Comparison of ENCODE assay signal across 25 cellular contexts in genomic region chr4:48015216-48015615, GRCh38. TPM values are rescaled to one million over a fixed set of nuclear protein-coding genes. Genes with fewer than 3 reads are reported as not detected.
DNase-seq lines count a peak whose midpoint lies in the region; ATAC-seq, FAIRE-seq and TF ChIP-seq lines count a peak whose summit lies in the region.
"Had no signal": no experiment of that assay in that cellular context is flagged by ENCODE, and none has a peak within 500 bp of the region (broad histone marks: within the 10 kb centered on the region; RNA-seq: fewer than 3 reads in every experiment).

No MANE protein-coding gene starts in this region.

- H3K23ac ChIP-seq in neuronal stem cell (ENCODE audit: low read depth, low read length, poor library complexity), result no peak overlapping the region

- no peak for TF ChIP-seq POLR2A in GM12878 (IDR thresholded peaks at IDR 0.05; ENCODE audit: low read depth, low read length)

- H3K4me3 Mint-ChIP-seq in type B pancreatic cell, result peak overlapping the region; percentile 88
- no peak overlapping the region for H3K4me3 Mint-ChIP-seq in activated T-helper 1 cell treated with anti-CD3 and anti-CD28 coated beads, Interleukin-12 subunit alpha, Interleukin-12 subunit beta, Interleukin-2, Interleukin-4 antibody, amounts not matched to agents 30 ng/mL and 10 ng/mL and 1 ng/mL, durations not matched to agents 14 hours and 24 hours and 36 hours

- H3K36me3 ChIP-seq in HUES6 (ENCODE audit: control insufficient read depth, insufficient read depth, low read length), result peaks cover 5% of the 10 kb centered on the region; the same call in 1 of the 2 replicates
- no peaks in the 10 kb centered on the region for H3K36me3 ChIP-seq in GM12878 (ENCODE audit: control insufficient read depth in 2 of 2, insufficient read depth in 2 of 2, low read length in 1 of 2)
- no peaks in the 10 kb centered on the region for H3K36me3 ChIP-seq in keratinocyte (ENCODE audit: control insufficient read depth in 2 of 2, extremely low read depth in 1 of 2, insufficient read depth in 2 of 2, low read length in 2 of 2)
- no peaks in the 10 kb centered on the region for H3K36me3 ChIP-seq in neuronal stem cell (replicated peaks in 1 of 2; ENCODE audit: control insufficient read depth in 2 of 2, insufficient read depth in 2 of 2, low read length in 2 of 2)
- H3K36me3 ChIP-seq: cardiac muscle cell, gastroesophageal sphincter, pancreas had no signal

- no peak for TF ChIP-seq CTCF in GM12878 (IDR thresholded peaks at IDR 0.05 in 2 of 3, conservative IDR thresholded peaks at IDR 0.05 in 1 of 3; ENCODE audit: control insufficient read depth in 2 of 3, extremely low read depth in 1 of 3, insufficient read depth in 1 of 3, low read depth in 3 of 3, low read length in 3 of 3)
- TF ChIP-seq CTCF in keratinocyte (optimal IDR thresholded peaks at IDR 0.05 in 1 of 3, IDR thresholded peaks at IDR 0.05 in 1 of 3, conservative IDR thresholded peaks at IDR 0.05 in 1 of 3; ENCODE audit: extremely low read depth in 1 of 3, insufficient read depth in 2 of 3, low read length in 3 of 3), result no peak
- TF ChIP-seq CTCF in type B pancreatic cell (conservative IDR thresholded peaks at IDR 0.05), result no peak

- H3K9me3 ChIP-seq in HUES6 (ENCODE audit: control insufficient read depth, insufficient read depth, low read depth, low read length) (peaks cover 3% of the 10 kb centered on the region; the same call in 1 of the 2 replicates), GM12878 (replicated peaks; ENCODE audit: control insufficient read depth, insufficient read depth, low read length) (no peaks in the 10 kb centered on the region; the same call in 1 of the 3 replicates), keratinocyte (ENCODE audit: control insufficient read depth, low read depth, low read length) (no peaks in the 10 kb centered on the region), neuronal stem cell (replicated peaks in 1 of 2; ENCODE audit: control insufficient read depth in 2 of 2, insufficient read depth in 1 of 2, low read depth in 1 of 2, low read length in 2 of 2) (no peaks in the 10 kb centered on the region)
- H3K9me3 ChIP-seq: gastroesophageal sphincter, pancreas, SK-N-SH had no signal

- H3K9me1 ChIP-seq in keratinocyte (ENCODE audit: control insufficient read depth, extremely low read depth, insufficient read depth, low read length), result no peaks in the 10 kb centered on the region

- H3K27me3 Mint-ChIP-seq in type B pancreatic cell, result peaks cover 12% of the 10 kb centered on the region
- peaks cover 28% of the 10 kb centered on the region for H3K27me3 Mint-ChIP-seq in activated T-helper 1 cell treated with anti-CD3 and anti-CD28 coated beads, Interleukin-12 subunit alpha, Interleukin-12 subunit beta, Interleukin-2, Interleukin-4 antibody, amounts not matched to agents 30 ng/mL and 10 ng/mL and 1 ng/mL, durations not matched to agents 14 hours and 24 hours and 36 hours (ENCODE audit: insufficient read depth)

- H4K20me1 ChIP-seq in GM12878 (ENCODE audit: control insufficient read depth, insufficient read depth) (no peaks in the 10 kb centered on the region), keratinocyte (ENCODE audit: control insufficient read depth, extremely low read depth, insufficient read depth, low read length) (no peaks in the 10 kb centered on the region)

- H3K9ac ChIP-seq in HUES6 (ENCODE audit: low read length), result no peak overlapping the region
- H3K9ac ChIP-seq in GM12878 (ENCODE audit: control insufficient read depth, insufficient read depth, low read length), result no peak overlapping the region
- H3K9ac ChIP-seq in keratinocyte (ENCODE audit: control insufficient read depth, extremely low read depth, insufficient read depth, low read length), result no peak overlapping the region
- H3K9ac ChIP-seq in neuronal stem cell (ENCODE audit: low read depth, low read length, poor library complexity), result no peak overlapping the region
- H3K9ac ChIP-seq: SK-N-SH had no signal

- H2AK5ac ChIP-seq in neuronal stem cell (ENCODE audit: low read depth, low read length), result no peak overlapping the region

- in situ Hi-C loops in GM12878 (cut with MboI), result no loop called here

- H2AFZ ChIP-seq in GM12878 (ENCODE audit: control insufficient read depth, low read depth, low read length) (no peak overlapping the region), keratinocyte (ENCODE audit: control insufficient read depth, low read length) (no peak overlapping the region), neuronal stem cell (ENCODE audit: low read length) (no peak overlapping the region)

- H3K27me3 ChIP-seq in HUES6 (ENCODE audit: control insufficient read depth, insufficient read depth, low read length) (peaks cover 17% of the 10 kb centered on the region), GM12878 (replicated peaks in 1 of 2; ENCODE audit: control insufficient read depth in 2 of 2, insufficient read depth in 2 of 2, low read length in 1 of 2) (no peaks in the 10 kb centered on the region; a peak in 1 of 4 replicates), keratinocyte (ENCODE audit: control insufficient read depth, extremely low read depth, insufficient read depth, low read length) (no peaks in the 10 kb centered on the region), neuronal stem cell (ENCODE audit: control insufficient read depth in 3 of 3, insufficient read depth in 3 of 3, low read depth in 1 of 3, low read length in 3 of 3) (peaks cover 0 to 30% (median 19%) of the 10 kb centered on the region in 3 experiments)
- H3K27me3 ChIP-seq: pancreas had no signal

- H3K4me1 ChIP-seq in HUES6 (ENCODE audit: control insufficient read depth, insufficient read depth, low read length) (peaks cover 16% of the 10 kb centered on the region; the same call in 1 of the 2 replicates), GM12878 (ENCODE audit: control insufficient read depth, insufficient read depth, low read length) (no peaks in the 10 kb centered on the region), keratinocyte (ENCODE audit: control insufficient read depth, extremely low read depth, insufficient read depth, low read length) (peaks cover 26% of the 10 kb centered on the region), neuronal stem cell (ENCODE audit: control insufficient read depth in 2 of 2, insufficient read depth in 1 of 2, low read depth in 1 of 2, low read length in 2 of 2) (peaks cover 0 to 4% of the 10 kb centered on the region in 2 donors)
- H3K4me1 ChIP-seq: pancreas had no signal

- SMC1A ChIA-PET in GM12878 (lab: Charles Lee; ENCODE audit: uncharacterized antibody, unreplicated experiment), result no interaction called here

- no peak overlapping the region for H3K4ac ChIP-seq in neuronal stem cell (ENCODE audit: low read length)

- RAD21 ChIA-PET in GM12878 (lab: Charles Lee; ENCODE audit: unreplicated experiment), result interaction anchor here (1.5 kb wide), 1 partner anchor 32 kb away, joined by 4 read pairs; no protein-coding TSS in a partner anchor

- peak overlapping the region; percentile 98; the same call in 1 of the 2 replicates for H3K4me3 ChIP-seq in HUES6 (ENCODE audit: low read depth, low read length)
- H3K4me3 ChIP-seq in GM12878, result no peak overlapping the region
- peak overlapping the region in 1 of 3 experiments; percentile 70 for H3K4me3 ChIP-seq in keratinocyte (ENCODE audit: control insufficient read depth in 2 of 3, extremely low read depth in 1 of 3, insufficient read depth in 2 of 3, low read depth in 1 of 3, low read length in 3 of 3)
- H3K4me3 ChIP-seq in neuronal stem cell (ENCODE audit: low read length in 2 of 2), result peak overlapping the region in 1 of 2 donors; percentile 50

- no peaks in the 10 kb centered on the region for H3K79me2 ChIP-seq in GM12878 (ENCODE audit: control insufficient read depth, insufficient read depth, low read length)
- H3K79me2 ChIP-seq in keratinocyte (ENCODE audit: control insufficient read depth, insufficient read depth, low read length), result peaks cover 24% of the 10 kb centered on the region

- peaks cover 12% of the 10 kb centered on the region for H3K9me3 Mint-ChIP-seq in type B pancreatic cell
- H3K9me3 Mint-ChIP-seq in activated T-helper 1 cell treated with anti-CD3 and anti-CD28 coated beads, Interleukin-12 subunit alpha, Interleukin-12 subunit beta, Interleukin-2, Interleukin-4 antibody, amounts not matched to agents 30 ng/mL and 10 ng/mL and 1 ng/mL, durations not matched to agents 14 hours and 24 hours and 36 hours, result peaks cover 13% of the 10 kb centered on the region
- H3K9me3 Mint-ChIP-seq: activated B cell treated with CpG ODN at 0.5 μM for 24 hours; activated CD8-positive, alpha-beta T cell treated with anti-CD3 and anti-CD28 coated beads for 36 hours; natural killer cell treated with Interleukin-12 subunit alpha and Interleukin-12 subunit beta and Interleukin-15 and Interleukin-18, amount 100 ng/mL, for 72 hours; stimulated activated naive B cell treated with anti-CD40 and anti-IgM and Interleukin-4, amounts not matched to agents 10 μg/mL and 1 μg/mL and 100 μg/mL, for 72 hours had no signal

- peak overlapping the region; percentile 96 for H3K4me2 ChIP-seq in GM12878 (ENCODE audit: control insufficient read depth, insufficient read depth)
- H3K4me2 ChIP-seq in keratinocyte (ENCODE audit: control insufficient read depth, extremely low read depth, insufficient read depth, low read depth, low read length), result peak overlapping the region; percentile 94
- no peak overlapping the region for H3K4me2 ChIP-seq in neuronal stem cell (ENCODE audit: insufficient read depth, low read length, poor library complexity, severe bottlenecking)

- intact Hi-C loops in GM12878 (cut with micrococcal nuclease; ENCODE audit: unreplicated experiment), result no loop called here
- intact Hi-C loops in activated T-helper 1 cell treated with anti-CD3 and anti-CD28 coated beads, Interleukin-12 subunit alpha, Interleukin-12 subunit beta, Interleukin-2, Interleukin-4 antibody, amounts not matched to agents 30 ng/mL and 10 ng/mL and 1 ng/mL, durations not matched to agents 14 hours and 24 hours and 36 hours (cut with micrococcal nuclease), result loop anchor here (5.0 to 10.0 kb wide), 2 partner anchors 87 to 550 kb away; partner anchors contain the start of gene COMMD8

- FAIRE-seq in GM12878 (lab: Jason Lieb, UNC), result no peak
- FAIRE-seq in keratinocyte (lab: Jason Lieb, UNC), result no peak
- FAIRE-seq: pancreas, RCC 7860 had no signal

- TF ChIP-seq RAD21 in GM12878 (IDR thresholded peaks at IDR 0.05; ENCODE audit: insufficient read depth, low read depth, low read length), result no peak

- H4K91ac ChIP-seq in neuronal stem cell (ENCODE audit: low read depth, low read length, poor library complexity), result no peak overlapping the region

- CTCF ChIA-PET in GM12878 (lab: Yijun Ruan, JAX), result no interaction called here

- no peak overlapping the region for H2BK12ac ChIP-seq in neuronal stem cell (ENCODE audit: low read length)

- H3K79me1 ChIP-seq in neuronal stem cell (ENCODE audit: low read depth, low read length), result no peaks in the 10 kb centered on the region

- no TSS peak for BruUV-seq in GM12878 (replicated peaks; lab: Mats Ljungman, UMichigan)

- H3K4me1 Mint-ChIP-seq in type B pancreatic cell (ENCODE audit: unreplicated experiment), result peaks cover 5% of the 10 kb centered on the region
- H3K4me1 Mint-ChIP-seq in activated T-helper 1 cell treated with anti-CD3 and anti-CD28 coated beads, Interleukin-12 subunit alpha, Interleukin-12 subunit beta, Interleukin-2, Interleukin-4 antibody, amounts not matched to agents 30 ng/mL and 10 ng/mL and 1 ng/mL, durations not matched to agents 14 hours and 24 hours and 36 hours (ENCODE audit: low read depth), result peaks cover 6% of the 10 kb centered on the region

- no peak for ATAC-seq in GM12878
- ATAC-seq: activated CD8-positive, alpha-beta T cell treated with anti-CD3 and anti-CD28 coated beads for 36 hours; gastroesophageal sphincter; natural killer cell treated with Interleukin-12 subunit alpha and Interleukin-12 subunit beta and Interleukin-15 and Interleukin-18, amount 100 ng/mL, for 72 hours; pancreas; stimulated activated naive B cell treated with anti-CD40 and anti-IgM and Interleukin-4, amounts not matched to agents 10 μg/mL and 1 μg/mL and 100 μg/mL, for 72 hours had no signal

- H4K8ac ChIP-seq in neuronal stem cell (ENCODE audit: low read depth, low read length), result no peak overlapping the region

- H3K27ac Mint-ChIP-seq in type B pancreatic cell, result peak overlapping the region; percentile 96
- no peak overlapping the region for H3K27ac Mint-ChIP-seq in activated T-helper 1 cell treated with anti-CD3 and anti-CD28 coated beads, Interleukin-12 subunit alpha, Interleukin-12 subunit beta, Interleukin-2, Interleukin-4 antibody, amounts not matched to agents 30 ng/mL and 10 ng/mL and 1 ng/mL, durations not matched to agents 14 hours and 24 hours and 36 hours
- H3K27ac Mint-ChIP-seq: activated B cell treated with CpG ODN at 0.5 μM for 24 hours; activated CD8-positive, alpha-beta T cell treated with anti-CD3 and anti-CD28 coated beads for 36 hours; dendritic cell treated with granulocyte-macrophage colony-stimulating factor and Interleukin-4, amounts not matched to agents 40 ng/mL and 50 ng/mL, for 4 days; natural killer cell treated with Interleukin-12 subunit alpha and Interleukin-12 subunit beta and Interleukin-15 and Interleukin-18, amount 100 ng/mL, for 72 hours; stimulated activated naive B cell treated with anti-CD40 and anti-IgM and Interleukin-4, amounts not matched to agents 10 μg/mL and 1 μg/mL and 100 μg/mL, for 72 hours; T-helper 2 cell treated with Interferon-gamma antibody and Interleukin-4, amounts not matched to agents 5 μg/mL and 100 μg/mL, for 36 hours had no signal

- dilution Hi-C loops in keratinocyte (cut with MboI; ENCODE audit: extremely low pct_ligation_motif_present, low sequenced_read_pairs), result no loop called here

- H3K18ac ChIP-seq in neuronal stem cell (ENCODE audit: low read length), result no peak overlapping the region

- H2BK15ac ChIP-seq in neuronal stem cell (ENCODE audit: low read length), result no peak overlapping the region

- H3K27ac ChIP-seq in HUES6 (ENCODE audit: low read depth, low read length) (no peak overlapping the region), GM12878 (ENCODE audit: control insufficient read depth, insufficient read depth) (no peak overlapping the region), keratinocyte (ENCODE audit: control insufficient read depth, insufficient read depth, low read length) (peak overlapping the region; percentile 99), neuronal stem cell (replicated peaks; ENCODE audit: low read length) (no peak overlapping the region)
- H3K27ac ChIP-seq: gastroesophageal sphincter had no signal

- POLR2A ChIA-PET in GM12878 (lab: Charles Lee), result no interaction called here

- 91% methylated on average over 4 of the region's 4 CpGs for WGBS in GM12878 (ENCODE audit: insufficient coverage, insufficient replicate concordance, low lambda C conversion rate, missing lambda C conversion rate)
- WGBS in neuronal stem cell (ENCODE audit: extremely low coverage in 2 of 2, insufficient read length in 2 of 2, insufficient replicate concordance in 1 of 2), 2 donors, result no CpG with 5 or more reads among the region's 4 CpGs

- peaks cover 11% of the 10 kb centered on the region for H3K36me3 Mint-ChIP-seq in type B pancreatic cell
- H3K36me3 Mint-ChIP-seq in activated T-helper 1 cell treated with anti-CD3 and anti-CD28 coated beads, Interleukin-12 subunit alpha, Interleukin-12 subunit beta, Interleukin-2, Interleukin-4 antibody, amounts not matched to agents 30 ng/mL and 10 ng/mL and 1 ng/mL, durations not matched to agents 14 hours and 24 hours and 36 hours (ENCODE audit: low read depth), result no peaks in the 10 kb centered on the region
- H3K36me3 Mint-ChIP-seq: natural killer cell treated with Interleukin-12 subunit alpha and Interleukin-12 subunit beta and Interleukin-15 and Interleukin-18, amount 100 ng/mL, for 72 hours; stimulated activated naive B cell treated with anti-CD40 and anti-IgM and Interleukin-4, amounts not matched to agents 10 μg/mL and 1 μg/mL and 100 μg/mL, for 72 hours had no signal

- H2BK120ac ChIP-seq in neuronal stem cell (ENCODE audit: low read depth, low read length), result no peak overlapping the region

- H3K14ac ChIP-seq in neuronal stem cell (ENCODE audit: low read length), result no peak overlapping the region

- H2BK5ac ChIP-seq in neuronal stem cell (ENCODE audit: low read length), result no peak overlapping the region

- DNase-seq in GM12878 (ENCODE audit: low read depth, low spot score) (no peak), keratinocyte (ENCODE audit: low read depth, low spot score) (no peak), type B pancreatic cell (ENCODE audit: extremely low spot score, unreplicated experiment) (no peak), medulla oblongata (ENCODE audit: extremely low spot score) (no peak), neuronal stem cell (ENCODE audit: low spot score) (no peak)
- DNase-seq in activated T-helper 1 cell treated with anti-CD3 and anti-CD28 coated beads, Interleukin-12 subunit alpha, Interleukin-12 subunit beta, Interleukin-2, Interleukin-4 antibody, amounts not matched to agents 30 ng/mL and 10 ng/mL and 1 ng/mL, durations not matched to agents 14 hours and 24 hours and 36 hours (ENCODE audit: low spot score), result no peak
- DNase-seq: activated B cell treated with CpG ODN at 0.5 μM for 24 hours; activated CD8-positive, alpha-beta T cell treated with anti-CD3 and anti-CD28 coated beads for 36 hours; KBM-7; mesendoderm; NCI-H187; NCI-H2227 treated with DMSO at 0.1 percent for 48 hours; NCI-H82; pancreas; SK-N-SH; stimulated activated CD4-positive, alpha-beta T cell treated with anti-CD3 and anti-CD28 coated beads, Interleukin-1b, Interleukin-23, amount 100 ng/mL, for 48 hours; stimulated activated naive B cell treated with anti-CD40 and anti-IgM and Interleukin-4, amounts not matched to agents 10 μg/mL and 1 μg/mL and 100 μg/mL, for 72 hours had no signal

- no peak for TF ChIP-seq EP300 in GM12878 (IDR thresholded peaks at IDR 0.05; ENCODE audit: borderline replicate concordance in 1 of 2, control insufficient read depth in 1 of 2, low read depth in 2 of 2, low read length in 2 of 2)

RNA-seq across cellular contexts. Expression of gene CNGA1, which starts 1.3 kb away (rescaled TPM):
- total RNA-seq in GM12878 (2013; cell fraction: nucleolus; rRNA removed), result 4.8 and 5.0 TPM in 2 replicates
- total RNA-seq in GM12878 (2014; rRNA removed) (8.7 and 14.2 TPM in 2 replicates), GM12878 (2014; rRNA removed; fragmentation: Illumina TruSeq; extraction: Trizol) (4.5 and 4.7 TPM in 2 replicates), GM12878 (2021) (4.8 and 5.1 TPM in 2 replicates), type B pancreatic cell (ENCODE audit: low replicate concordance) (1.0 and 5.3 TPM in 2 replicates)
- polyA plus RNA-seq in GM12878 (2011; ENCODE audit: low read depth), result 1.4 TPM
- polyA plus RNA-seq in GM12878 (2011; rRNA removed) (0.32 and 0.38 TPM in 2 replicates), GM12878 (2014; fragmentation: Illumina TruSeq; extraction: Trizol) (3.4 and 5.1 TPM in 2 replicates), GM12878 (2014; fragmentation: Nextera tagmentation; extraction: Ambion mirVana) (1 to 10 TPM; 7.9 to 8.9 TPM), GM12878 (2014; rRNA removed) (6.0 and 6.9 TPM in 2 replicates), GM12878 (2016; fragmentation: Nextera tagmentation; extraction: Ambion mirVana) (1 to 10 TPM; 3.9 to 5.1 TPM), keratinocyte (0.58 to 0.89 TPM (median 0.85 TPM) in 3 replicates)
- polyA plus RNA-seq in GM12878 (2011; cell fraction: cytosol; rRNA removed), result 0.10 and 0.48 TPM in 2 replicates
- 0.20 and 0.30 TPM in 2 replicates for polyA plus RNA-seq in GM12878 (2011; cell fraction: nucleus; rRNA removed)
- 3.3 and 3.4 TPM in 2 replicates for polyA plus RNA-seq in GM12878 (2012)
- polyA minus RNA-seq in GM12878 (2011; rRNA and poly(A)+ RNA removed), result 0.95 TPM in 1 of 2 replicates, not detected in the other
- 1.0 TPM in 1 of 2 replicates, not detected in the other for polyA minus RNA-seq in GM12878 (2011; cell fraction: cytosol; rRNA and poly(A)+ RNA removed)
- not detected in 2 replicates for polyA minus RNA-seq in GM12878 (2011; cell fraction: nucleus; rRNA and poly(A)+ RNA removed)
- 7.5 TPM for polyA plus RNA-seq in keratinocyte (2011; ENCODE audit: low read depth)
- 0.23 and 0.30 TPM in 2 replicates for polyA plus RNA-seq in keratinocyte (2011; cell fraction: cytosol; rRNA removed)
- 0.75 and 1.3 TPM in 2 replicates for polyA plus RNA-seq in keratinocyte (2011; cell fraction: nucleus; rRNA removed)
- polyA plus RNA-seq in keratinocyte (2012; ENCODE audit: low replicate concordance), result 1.00 and 4.8 TPM in 2 replicates
- 1.5 TPM in 1 of 3 replicates, not detected in the others for polyA minus RNA-seq in keratinocyte
- polyA minus RNA-seq in keratinocyte (2011; cell fraction: cytosol; rRNA and poly(A)+ RNA removed), result not detected
- 0.42 and 1.5 TPM in 2 replicates for polyA minus RNA-seq in keratinocyte (2011; cell fraction: nucleus; rRNA and poly(A)+ RNA removed)
- total RNA-seq in activated T-helper 1 cell treated with anti-CD3 and anti-CD28 coated beads, Interleukin-12 subunit alpha, Interleukin-12 subunit beta, Interleukin-2, Interleukin-4 antibody, amounts not matched to agents 30 ng/mL and 10 ng/mL and 1 ng/mL, durations not matched to agents 14 hours and 24 hours and 36 hours, result not detected in 2 replicates
- polyA plus RNA-seq in neuronal stem cell (2013, experiment 1 of 2), result 0.13 TPM
- polyA plus RNA-seq in neuronal stem cell (2013, experiment 2 of 2), result 0.25 TPM
- total RNA-seq: activated B cell treated with CpG ODN at 0.5 μM for 24 hours; Daoy; natural killer cell treated with Interleukin-12 subunit alpha and Interleukin-12 subunit beta and Interleukin-15 and Interleukin-18, amount 100 ng/mL, for 72 hours had no signal

RNA-seq across cellular contexts. Expression of gene NIPAL1, which starts 1.4 kb away (rescaled TPM):
- total RNA-seq in GM12878 (2013; cell fraction: nucleolus; rRNA removed), result 12.6 and 12.7 TPM in 2 replicates
- 5.1 and 7.8 TPM in 2 replicates for total RNA-seq in GM12878 (2014; rRNA removed)
- 9.3 and 9.7 TPM in 2 replicates for total RNA-seq in GM12878 (2014; rRNA removed; fragmentation: Illumina TruSeq; extraction: Trizol)
- total RNA-seq in GM12878 (2021), result 8.7 and 10.0 TPM in 2 replicates
- polyA plus RNA-seq in GM12878 (2011; ENCODE audit: low read depth), result 1.2 TPM
- polyA plus RNA-seq in GM12878 (2011; rRNA removed), result 0.46 and 0.62 TPM in 2 replicates
- 0.30 and 0.39 TPM in 2 replicates for polyA plus RNA-seq in GM12878 (2011; cell fraction: cytosol; rRNA removed)
- 0.78 and 0.82 TPM in 2 replicates for polyA plus RNA-seq in GM12878 (2011; cell fraction: nucleus; rRNA removed)
- polyA plus RNA-seq in GM12878 (2012), result 1.7 and 2.6 TPM in 2 replicates
- polyA plus RNA-seq in GM12878 (2014; fragmentation: Illumina TruSeq; extraction: Trizol), result 8.8 and 10.3 TPM in 2 replicates
- polyA plus RNA-seq in GM12878 (2014; fragmentation: Nextera tagmentation; extraction: Ambion mirVana), result 1 to 10 TPM; 1.1 to 2.0 TPM
- 4.7 and 5.4 TPM in 2 replicates for polyA plus RNA-seq in GM12878 (2014; rRNA removed)
- polyA plus RNA-seq in GM12878 (2016; fragmentation: Nextera tagmentation; extraction: Ambion mirVana), result 1 to 10 TPM; 6.6 to 7.2 TPM
- polyA minus RNA-seq in GM12878 (2011; rRNA and poly(A)+ RNA removed), result 0.21 and 0.80 TPM in 2 replicates
- polyA minus RNA-seq in GM12878 (2011; cell fraction: cytosol; rRNA and poly(A)+ RNA removed), result 1.2 TPM in 1 of 2 replicates, not detected in the other
- polyA minus RNA-seq in GM12878 (2011; cell fraction: nucleus; rRNA and poly(A)+ RNA removed), result 0.73 and 1.5 TPM in 2 replicates
- 14.0 to 21.4 TPM (median 18.9 TPM) in 3 replicates for polyA plus RNA-seq in keratinocyte
- 3.8 TPM for polyA plus RNA-seq in keratinocyte (2011; ENCODE audit: low read depth)
- polyA plus RNA-seq in keratinocyte (2011; cell fraction: cytosol; rRNA removed), result 5.6 and 9.9 TPM in 2 replicates
- polyA plus RNA-seq in keratinocyte (2011; cell fraction: nucleus; rRNA removed), result 15.2 and 17.3 TPM in 2 replicates
- 11.0 and 15.2 TPM in 2 replicates for polyA plus RNA-seq in keratinocyte (2012; ENCODE audit: low replicate concordance)
- polyA minus RNA-seq in keratinocyte, result 5.7 to 25.1 TPM (median 8.9 TPM) in 3 replicates
- polyA minus RNA-seq in keratinocyte (2011; cell fraction: cytosol; rRNA and poly(A)+ RNA removed), result 8.1 TPM
- polyA minus RNA-seq in keratinocyte (2011; cell fraction: nucleus; rRNA and poly(A)+ RNA removed), result 11.8 and 17.8 TPM in 2 replicates
- total RNA-seq in type B pancreatic cell (ENCODE audit: low replicate concordance), result 13.9 and 44.6 TPM in 2 replicates
- total RNA-seq in activated T-helper 1 cell treated with anti-CD3 and anti-CD28 coated beads, Interleukin-12 subunit alpha, Interleukin-12 subunit beta, Interleukin-2, Interleukin-4 antibody, amounts not matched to agents 30 ng/mL and 10 ng/mL and 1 ng/mL, durations not matched to agents 14 hours and 24 hours and 36 hours, result 2.0 and 2.5 TPM in 2 replicates
- polyA plus RNA-seq in neuronal stem cell (2013, experiment 1 of 2), result 0.56 TPM
- polyA plus RNA-seq in neuronal stem cell (2013, experiment 2 of 2), result 0.65 TPM
